ENCODE assay signal across 2 cellular contexts in genomic region chr3:19988904-19989303, GRCh38.
TF ChIP-seq lines count a peak whose summit lies in the region.

No MANE protein-coding gene starts in this region.

TF ChIP-seq in WTC11, 78 proteins besides CTCF, POLR2A, EP300 and RAD21:
- 0 out of 2 replicates have a peak, but pooled peaks have one; percentile 54 for TF ChIP-seq EMX1 (CRISPR knock-in tag; IDR thresholded peaks at IDR 0.05)

TF ChIP-seq in K562, 482 proteins besides CTCF, POLR2A, EP300 and RAD21:
- TF ChIP-seq POLR2B (IDR thresholded peaks at IDR 0.05; ENCODE audit: low read depth, partially characterized antibody), result peak; percentile 34
